In the genomic region with DNA sequence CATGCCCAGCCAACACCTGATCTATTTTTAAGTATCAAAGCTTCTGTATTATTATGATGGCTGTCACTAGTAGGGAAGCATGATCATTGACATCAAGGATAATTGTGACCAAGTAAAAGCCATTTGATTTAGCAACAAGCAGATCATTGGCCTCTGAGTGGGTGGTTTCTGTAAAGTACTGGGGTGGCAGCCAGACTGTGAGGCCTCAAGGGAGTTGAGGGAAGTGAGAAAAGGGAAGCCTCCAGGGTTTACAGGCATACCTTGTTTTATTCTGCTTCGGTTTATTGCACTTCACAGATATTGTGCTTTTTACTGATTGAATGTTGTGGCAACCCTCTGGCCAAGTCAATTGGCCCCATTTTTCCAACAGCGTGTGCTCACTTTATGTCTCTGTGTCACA, we compare ENCODE assay signal across 8 cellular contexts.
DNase-seq lines count a peak whose midpoint lies in the region; ATAC-seq and TF ChIP-seq lines count a peak whose summit lies in the region.

No MANE protein-coding gene starts in this region.

- peak; percentile 23 for DNase-seq in fibroblast of pulmonary artery (ENCODE audit: low read depth)
- DNase-seq in activated naive CD4-positive, alpha-beta T cell treated with Interleukin-2 at 50 U/mL for 16 hours = no peak
- no peak for DNase-seq in activated CD8-positive, alpha-beta T cell treated with anti-CD3 and anti-CD28 coated beads, Interleukin-2, amount 10 ng/mL, durations not matched to agents 7 days and 5 days
- DNase-seq in GM19238 (ENCODE audit: insufficient read length, low spot score) = no peak
- no peak for DNase-seq in erythroblast (lab: John Stamatoyannopoulos, UW)

- no peak overlapping the region for H3K27ac Mint-ChIP-seq in activated CD8-positive, alpha-beta T cell treated with anti-CD3 and anti-CD28 coated beads, Interleukin-2, amount 10 ng/mL, durations not matched to agents 7 days and 5 days

- no peak overlapping the region for H3K4me3 Mint-ChIP-seq in activated CD8-positive, alpha-beta T cell treated with anti-CD3 and anti-CD28 coated beads, Interleukin-2, amount 10 ng/mL, durations not matched to agents 7 days and 5 days

- POLR2A ChIA-PET in activated CD8-positive, alpha-beta T cell treated with anti-CD3 and anti-CD28 coated beads, Interleukin-2, amount 10 ng/mL, durations not matched to agents 7 days and 5 days (lab: Charles Lee) = no interaction called here

- ATAC-seq in GM18502 (IDR thresholded peaks at IDR 0.05; ENCODE audit: poor library complexity, unreplicated experiment) (peak; percentile 69), GM21515 (IDR thresholded peaks at IDR 0.05; ENCODE audit: unreplicated experiment) (peak; percentile 56), HG03521 (IDR thresholded peaks at IDR 0.05; ENCODE audit: unreplicated experiment) (peak; percentile 47)
- no peak for ATAC-seq in activated CD8-positive, alpha-beta T cell treated with anti-CD3 and anti-CD28 coated beads, Interleukin-2, amount 10 ng/mL, durations not matched to agents 7 days and 5 days

- no peaks in the 10 kb centered on the region for H3K36me3 Mint-ChIP-seq in activated CD8-positive, alpha-beta T cell treated with anti-CD3 and anti-CD28 coated beads, Interleukin-2, amount 10 ng/mL, durations not matched to agents 7 days and 5 days (ENCODE audit: low read depth)

- no peak overlapping the region for H3K4me3 ChIP-seq in fibroblast of pulmonary artery (replicated peaks; ENCODE audit: low read depth, low read length)

- TF ChIP-seq POLR2A in erythroblast (IDR thresholded peaks at IDR 0.05; ENCODE audit: low read length) = no peak

- CTCF ChIA-PET in activated CD8-positive, alpha-beta T cell treated with anti-CD3 and anti-CD28 coated beads, Interleukin-2, amount 10 ng/mL, durations not matched to agents 7 days and 5 days (lab: Charles Lee) = interaction anchor here (1.9 to 6.5 kb wide), 2 partner anchors 21 to 122 kb away, joined by 4 to 62 read pairs; no protein-coding TSS in a partner anchor

- peaks cover 55% of the 10 kb centered on the region for H3K4me1 Mint-ChIP-seq in activated CD8-positive, alpha-beta T cell treated with anti-CD3 and anti-CD28 coated beads, Interleukin-2, amount 10 ng/mL, durations not matched to agents 7 days and 5 days (ENCODE audit: low read depth)

- H3K27me3 Mint-ChIP-seq in activated CD8-positive, alpha-beta T cell treated with anti-CD3 and anti-CD28 coated beads, Interleukin-2, amount 10 ng/mL, durations not matched to agents 7 days and 5 days (ENCODE audit: low read depth) = peaks cover 22% of the 10 kb centered on the region

- H3K9me3 Mint-ChIP-seq in activated CD8-positive, alpha-beta T cell treated with anti-CD3 and anti-CD28 coated beads, Interleukin-2, amount 10 ng/mL, durations not matched to agents 7 days and 5 days (ENCODE audit: insufficient read depth) = no peaks in the 10 kb centered on the region

- no peak for TF ChIP-seq CTCF in fibroblast of pulmonary artery (IDR thresholded peaks at IDR 0.05; ENCODE audit: low read length, missing control alignments)
